ENCODE assay signal across 1 cellular context in the genomic region with DNA sequence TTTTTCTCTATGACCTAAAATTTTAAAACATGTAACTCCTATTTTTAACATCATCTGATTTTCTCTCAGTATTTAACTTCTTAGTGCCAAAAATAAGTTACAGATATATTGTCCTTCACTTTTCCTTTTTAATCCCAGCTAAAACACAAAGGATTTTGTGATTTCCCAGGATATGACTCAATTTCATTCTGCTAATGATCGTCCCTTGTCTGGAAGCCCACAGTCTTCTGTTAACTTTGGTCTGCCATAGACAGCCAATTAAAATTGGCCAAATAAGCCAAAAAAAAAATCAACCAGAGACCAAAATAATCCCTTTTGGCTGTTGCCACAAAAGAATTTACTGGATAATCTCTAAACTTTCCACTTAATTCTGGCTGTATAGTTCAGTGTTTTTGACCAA.
TF ChIP-seq lines count a peak whose summit lies in the region.

No MANE protein-coding gene starts in this region.

TF ChIP-seq in SK-N-SH treated with all-trans-retinoic acid at 6 μM for 48 hours, 23 proteins besides CTCF, POLR2A, EP300 and RAD21 (continued from another document):
- no peak for TF ChIP-seq CSRNP3 (CRISPR knock-in tag; IDR thresholded peaks at IDR 0.05)
